In the genomic region with DNA sequence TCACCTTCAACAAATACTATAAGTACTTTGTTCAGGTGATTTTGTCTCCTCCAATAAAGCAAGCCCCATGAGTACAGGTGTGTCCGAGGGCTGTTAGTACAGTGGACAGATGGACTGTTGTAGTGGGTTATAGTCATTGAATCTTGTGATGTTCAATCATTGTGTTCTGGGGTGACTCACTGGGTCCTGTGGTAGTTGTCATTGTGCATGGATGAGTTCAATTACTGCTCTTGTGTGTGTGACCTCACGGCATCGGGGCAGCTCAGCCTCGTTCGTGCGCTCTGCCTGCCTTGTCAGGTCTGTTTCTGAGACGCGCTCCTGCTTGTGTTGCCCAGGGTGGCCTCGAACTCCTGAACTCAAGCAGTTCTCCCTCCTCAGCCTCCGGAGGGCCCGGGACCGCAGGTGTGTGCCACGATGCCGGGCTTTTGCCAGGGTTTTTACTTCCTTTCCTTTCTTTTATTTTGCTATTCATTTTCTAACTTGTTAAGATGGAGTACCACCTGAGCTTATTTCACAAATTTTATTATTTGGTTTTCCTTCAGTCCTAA, we compare ENCODE assay signal across 18 cellular contexts.
DNase-seq lines count a peak whose midpoint lies in the region; ATAC-seq and TF ChIP-seq lines count a peak whose summit lies in the region.
"Had no signal": no experiment of that assay in that cellular context is flagged by ENCODE, and none has a peak within 500 bp of the region (broad histone marks: within the 10 kb centered on the region; RNA-seq: fewer than 3 reads in every experiment).

No MANE protein-coding gene starts in this region.

- H4K20me1 ChIP-seq in BLaER1 treated with 17β-estradiol and CSF1 and Interleukin-3, amounts not matched to agents 10 nM and 100 nM, result peaks cover 42 to 83% (median 58%) of the 10 kb centered on the region in 11 experiments
- no peaks in the 10 kb centered on the region for H4K20me1 ChIP-seq in OCI-LY7 (ENCODE audit: insufficient read depth, low read length)

- peak overlapping the region; percentile 73 to 96 (median 87) for H3K4me2 ChIP-seq in BLaER1 treated with 17β-estradiol and CSF1 and Interleukin-3, amounts not matched to agents 10 nM and 100 nM
- peak overlapping the region; percentile 85 for H3K4me2 ChIP-seq in OCI-LY7 (ENCODE audit: low read length)
- H3K4me2 ChIP-seq: neural progenitor cell had no signal

- CTCF ChIA-PET in OCI-LY7 (lab: Charles Lee; ENCODE audit: unreplicated experiment), result no interaction called here

- DNase-seq in OCI-LY7 (ENCODE audit: low spot score), result no peak
- peak; percentile 11 for DNase-seq in iris pigment epithelial cell (ENCODE audit: low read depth)
- DNase-seq in MV-4-11 (lab: John Stamatoyannopoulos, UW), result no peak
- no peak for DNase-seq in HuH-7 (ENCODE audit: low spot score)
- DNase-seq in hypothalamus (lab: John Stamatoyannopoulos, UW), result no peak
- DNase-seq in Kasumi-1 (lab: John Stamatoyannopoulos, UW), result no peak
- DNase-seq: activated CD4-positive, alpha-beta T cell treated with anti-CD3 and anti-CD28 coated beads for 36 hours; cerebellar nuclear complex; NCI-H1105; NK-92 treated with Interleukin-12 subunit alpha and Interleukin-12 subunit beta, amount 100 ng/mL, for 24 hours; Right ventricle myocardium superior had no signal

- ATAC-seq in GM18498 (IDR thresholded peaks at IDR 0.05; ENCODE audit: unreplicated experiment), result peak; percentile 13
- ATAC-seq: activated CD4-positive, alpha-beta T cell treated with anti-CD3 and anti-CD28 coated beads for 36 hours; K562 had no signal

- no peaks in the 10 kb centered on the region for H3K9me2 ChIP-seq in OCI-LY7 (ENCODE audit: insufficient read depth, low read length)

- no peaks in the 10 kb centered on the region; the same call in 1 of the 2 replicates for H3K79me2 ChIP-seq in OCI-LY7 (ENCODE audit: insufficient read depth, low read depth, low read length)

- no peak overlapping the region for H2AFZ ChIP-seq in OCI-LY7 (ENCODE audit: low read length)
- H2AFZ ChIP-seq: neural progenitor cell had no signal

- peaks cover 0 to 11% (median 0%) of the 10 kb centered on the region in 11 experiments; a peak in 1 of 22 replicates for H3K27me3 ChIP-seq in BLaER1 treated with 17β-estradiol and CSF1 and Interleukin-3, amounts not matched to agents 10 nM and 100 nM
- H3K27me3 ChIP-seq: adrenal gland, neural progenitor cell, right atrium auricular region had no signal

- peaks cover 68 to 87% (median 76%) of the 10 kb centered on the region in 11 experiments for H3K36me3 ChIP-seq in BLaER1 treated with 17β-estradiol and CSF1 and Interleukin-3, amounts not matched to agents 10 nM and 100 nM
- H3K36me3 ChIP-seq in OCI-LY7 (ENCODE audit: insufficient read depth, low read length), result peaks cover 58% of the 10 kb centered on the region

- H3K4me1 ChIP-seq in BLaER1 treated with 17β-estradiol and CSF1 and Interleukin-3, amounts not matched to agents 10 nM and 100 nM, result peaks cover 37 to 72% (median 62%) of the 10 kb centered on the region in 10 experiments
- peaks cover 47% of the 10 kb centered on the region for H3K4me1 ChIP-seq in OCI-LY7 (ENCODE audit: insufficient read depth, low read length, poor library complexity, severe bottlenecking)
- H3K4me1 ChIP-seq: neural progenitor cell, right atrium auricular region had no signal

- no peak overlapping the region for H3K4me3 ChIP-seq in BLaER1 treated with 17β-estradiol and CSF1 and Interleukin-3, amounts not matched to agents 10 nM and 100 nM
- peak overlapping the region; percentile 54 for H3K4me3 ChIP-seq in OCI-LY7 (ENCODE audit: low read depth, low read length, poor library complexity, severe bottlenecking)
- H3K4me3 ChIP-seq: adrenal gland, K562, neural progenitor cell, right atrium auricular region, thoracic aorta had no signal

- POLR2A ChIA-PET in OCI-LY7 (lab: Charles Lee), result interaction anchor here (0.5 to 1.8 kb wide), 2 partner anchors 15 to 105 kb away, joined by 3 read pairs; no protein-coding TSS in a partner anchor

- no peak for TF ChIP-seq CTCF in OCI-LY7 (conservative IDR thresholded peaks at IDR 0.05; ENCODE audit: low read length)

- intact Hi-C loops in OCI-LY7 (cut with micrococcal nuclease; ENCODE audit: unreplicated experiment), result loop anchor here (1.0 kb wide), 1 partner anchor 13 kb away; no protein-coding TSS in a partner anchor

- no TSS peak for BruUV-seq in OCI-LY7 (replicated peaks; lab: Mats Ljungman, UMichigan)

- peak overlapping the region in 4 of 11 experiments; percentile 12 to 36 (median 26); a peak in 3 of 22 replicates for H3K9ac ChIP-seq in BLaER1 treated with 17β-estradiol and CSF1 and Interleukin-3, amounts not matched to agents 10 nM and 100 nM
- H3K9ac ChIP-seq: neural progenitor cell had no signal

- H3K27ac ChIP-seq in BLaER1 treated with 17β-estradiol and CSF1 and Interleukin-3, amounts not matched to agents 10 nM and 100 nM, result no peak overlapping the region
- peak overlapping the region; percentile 96 for H3K27ac ChIP-seq in OCI-LY7 (ENCODE audit: low read depth, low read length, poor library complexity, severe bottlenecking)
- H3K27ac ChIP-seq: neural progenitor cell, right atrium auricular region, thoracic aorta had no signal

- H3K9me3 ChIP-seq in BLaER1 treated with 17β-estradiol and CSF1 and Interleukin-3, amounts not matched to agents 10 nM and 100 nM (replicated peaks in 1 of 11), result no peaks in the 10 kb centered on the region
- no peaks in the 10 kb centered on the region for H3K9me3 ChIP-seq in OCI-LY7 (ENCODE audit: low read length)
- H3K9me3 ChIP-seq: adrenal gland, right atrium auricular region, thoracic aorta had no signal
